In genomic region chr3:49566312-49566711, GRCh38 we compare ENCODE assay signal across 1 cellular context.
TF ChIP-seq lines count a peak whose summit lies in the region.

No MANE protein-coding gene starts in this region.

TF ChIP-seq in H1, 55 proteins besides CTCF, POLR2A, EP300 and RAD21:
- TF ChIP-seq TEAD4 (IDR thresholded peaks at IDR 0.05; ENCODE audit: low read depth, low read length) (no peak), TBP (IDR thresholded peaks at IDR 0.05; ENCODE audit: low read depth, low read length) (no peak), KDM1A (IDR thresholded peaks at IDR 0.05; ENCODE audit: borderline replicate concordance, low read length) (peak; percentile 63; the same call in 1 of the 2 replicates), GTF2F1 (IDR thresholded peaks at IDR 0.05; ENCODE audit: borderline replicate concordance, low read depth, low read length) (no peak)
- TF ChIP-seq, protein P1, sequence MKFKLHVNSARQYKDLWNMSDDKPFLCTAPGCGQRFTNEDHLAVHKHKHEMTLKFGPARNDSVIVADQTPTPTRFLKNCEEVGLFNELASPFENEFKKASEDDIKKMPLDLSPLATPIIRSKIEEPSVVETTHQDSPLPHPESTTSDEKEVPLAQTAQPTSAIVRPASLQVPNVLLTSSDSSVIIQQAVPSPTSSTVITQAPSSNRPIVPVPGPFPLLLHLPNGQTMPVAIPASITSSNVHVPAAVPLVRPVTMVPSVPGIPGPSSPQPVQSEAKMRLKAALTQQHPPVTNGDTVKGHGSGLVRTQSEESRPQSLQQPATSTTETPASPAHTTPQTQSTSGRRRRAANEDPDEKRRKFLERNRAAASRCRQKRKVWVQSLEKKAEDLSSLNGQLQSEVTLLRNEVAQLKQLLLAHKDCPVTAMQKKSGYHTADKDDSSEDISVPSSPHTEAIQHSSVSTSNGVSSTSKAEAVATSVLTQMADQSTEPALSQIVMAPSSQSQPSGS (IDR thresholded peaks at IDR 0.05; ENCODE audit: low read length), result no peak
